8 cellular contexts compared by ENCODE assay signal in genomic region chr2:25276569-25277465, GRCh38.
A peak's percentile ranks its signal among the peaks of the same experiment; 100 is the strongest.
DNase-seq lines count a peak whose midpoint lies in the region; ATAC-seq, FAIRE-seq and TF ChIP-seq lines count a peak whose summit lies in the region.

No MANE protein-coding gene starts in this region.

- FAIRE-seq in frontal cortex (lab: Jason Lieb, UNC), result no peak

- DNase-seq in activated effector memory CD4-positive, alpha-beta T cell treated with anti-CD3 and anti-CD28 coated beads, Interleukin-2, amount 50 U/mL, for 16 hours, result peak; percentile 91
- peak; percentile 78 to 83 for DNase-seq in frontal cortex (ENCODE audit: low spot score in 2 of 2)
- DNase-seq in osteocyte (ENCODE audit: extremely low spot score, unreplicated experiment), result no peak
- peak; percentile 40 to 53 for DNase-seq in thyroid gland
- DNase-seq in NCI-H146 treated with DMSO at 0.1 percent for 48 hours (lab: John Stamatoyannopoulos, UW; ENCODE audit: unreplicated experiment), result no peak

- no peak for TF ChIP-seq POLR2A in thyroid gland (IDR thresholded peaks at IDR 0.05)

- H3K36me3 ChIP-seq in HUES64 (ENCODE audit: insufficient read depth, low read length) (no peaks in the 10 kb centered on the region), thyroid gland (peaks cover 0 to 5% of the 10 kb centered on the region in 2 donors)

- peak overlapping the region; percentile 76 for H3K9ac ChIP-seq in HUES64 (ENCODE audit: low read depth, low read length)

- H3K4me3 Mint-ChIP-seq in osteocyte (ENCODE audit: unreplicated experiment), result no peak overlapping the region

- H3K4me1 ChIP-seq in HUES64 (ENCODE audit: insufficient read depth, low read length), result peaks cover 22% of the 10 kb centered on the region
- peaks cover 19 to 45% of the 10 kb centered on the region in 2 donors for H3K4me1 ChIP-seq in thyroid gland

- no peaks in the 10 kb centered on the region for H3K27me3 ChIP-seq in HUES64 (ENCODE audit: insufficient read depth, low read length)
- no peaks in the 10 kb centered on the region for H3K27me3 ChIP-seq in thyroid gland

- H3K9me3 Mint-ChIP-seq in osteocyte (ENCODE audit: unreplicated experiment), result no peaks in the 10 kb centered on the region

- H3K4me3 ChIP-seq in HUES64 (ENCODE audit: low read length), result peak overlapping the region; percentile 49
- H3K4me3 ChIP-seq in thyroid gland (replicated peaks in 1 of 3), result peak overlapping the region in 1 of 3 donors; percentile 4

- H3K27ac Mint-ChIP-seq in osteocyte (ENCODE audit: unreplicated experiment), result no peak overlapping the region

- TF ChIP-seq CTCF in GM12873 (IDR thresholded peaks at IDR 0.05; ENCODE audit: insufficient read depth, low read depth, low read length, missing control alignments) (peak; percentile 79), osteocyte (IDR thresholded peaks at IDR 0.05) (peak; percentile 40), thyroid gland (IDR thresholded peaks at IDR 0.05) (peak in 5 of 6 experiments; percentile 14 to 74 (median 44))

- H3K9me3 ChIP-seq in HUES64 (ENCODE audit: insufficient read depth, low read depth, low read length), result no peaks in the 10 kb centered on the region
- no peaks in the 10 kb centered on the region for H3K9me3 ChIP-seq in thyroid gland

- H3K27ac ChIP-seq in HUES64 (ENCODE audit: low read depth, low read length), result peak overlapping the region; percentile 12; the same call in 1 of the 2 replicates
- H3K27ac ChIP-seq in thyroid gland, result peak overlapping the region; percentile 86 to 98 (median 88)

- no peak for ATAC-seq in GM18873 (IDR thresholded peaks at IDR 0.05; ENCODE audit: low FRiP score, unreplicated experiment)

- intact Hi-C loops in thyroid gland (cut with DNase I), result no loop called here

- peaks cover 29% of the 10 kb centered on the region for H3K36me3 Mint-ChIP-seq in osteocyte (ENCODE audit: unreplicated experiment)

- 23% methylated on average over 60 of the region's 60 CpGs for WGBS in HUES64
- 46 to 51% methylated on average over 27 to 35 of the region's 60 CpGs for WGBS in thyroid gland, 2 donors

- H3K4me1 Mint-ChIP-seq in osteocyte (ENCODE audit: unreplicated experiment), result peaks cover 2% of the 10 kb centered on the region

- H3K27me3 Mint-ChIP-seq in osteocyte (ENCODE audit: unreplicated experiment), result no peaks in the 10 kb centered on the region

Comparison
In these comparisons a context has a peak if more than half of its experiments do, and no peak if none do; other contexts are left out.
1. DNase-seq: peak in activated effector memory CD4-positive, alpha-beta T cell treated with anti-CD3 and anti-CD28 coated beads, Interleukin-2, amount 50 U/mL, for 16 hours (single experiment), frontal cortex (2 of 2) and thyroid gland (2 of 2); none in osteocyte (single experiment) and NCI-H146 treated with DMSO at 0.1 percent for 48 hours (single experiment).
2. Peak in every context shown above with its lines, with median percentiles within 50 percentile points of each other: CTCF ChIP-seq.